Comparison of ENCODE assay signal across 1 cellular context in the genomic region with DNA sequence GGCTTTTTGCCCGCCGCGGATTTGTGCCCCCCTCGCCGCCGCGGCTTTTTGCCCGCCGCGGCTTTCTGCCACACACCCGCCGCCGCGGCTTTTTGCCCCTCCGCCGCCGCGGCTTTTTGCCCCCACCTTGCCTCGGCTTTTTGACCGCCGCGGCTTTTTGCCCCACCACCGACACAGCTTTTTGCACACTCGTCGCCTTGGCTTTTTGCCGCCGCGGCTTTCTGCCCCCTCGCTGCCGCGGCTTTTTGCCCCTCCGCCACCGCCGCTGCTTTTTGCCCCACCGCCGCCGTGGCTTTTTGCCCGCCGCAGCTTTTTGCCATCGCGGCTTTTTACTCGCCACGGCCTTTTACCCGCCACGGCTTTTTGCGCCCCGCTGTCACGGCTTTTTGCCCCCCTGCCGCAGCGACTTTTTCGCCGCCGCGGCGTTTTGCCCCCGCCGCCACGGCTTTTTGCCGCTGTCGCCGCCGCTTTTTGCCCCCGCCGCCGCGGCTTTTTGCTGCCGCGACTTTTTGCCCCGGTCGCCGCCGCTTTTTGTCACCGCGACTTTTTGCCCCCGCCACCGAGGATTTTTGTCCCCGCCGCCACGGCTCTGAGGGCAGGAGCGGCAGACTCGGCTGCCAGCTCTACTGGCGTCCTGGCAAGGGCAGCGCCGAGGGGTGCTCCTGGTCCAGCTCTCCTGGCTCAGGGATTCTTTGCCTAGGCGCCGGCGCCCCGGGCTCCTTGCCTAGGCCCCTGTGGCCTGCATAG.
TF ChIP-seq lines count a peak whose summit lies in the region.

No MANE protein-coding gene starts in this region.

TF ChIP-seq in GM23338, 12 proteins besides CTCF, POLR2A, EP300 and RAD21:
- peak; percentile 44 for TF ChIP-seq EZH2 (IDR thresholded peaks at IDR 0.05; ENCODE audit: low read depth, unreplicated experiment)
